Comparison of ENCODE assay signal across 20 cellular contexts in genomic region chr7:12803542-12803941, GRCh38.
"Had no signal": no experiment of that assay in that cellular context is flagged by ENCODE, and none has a peak within 500 bp of the region (broad histone marks: within the 10 kb centered on the region; RNA-seq: fewer than 3 reads in every experiment).

No MANE protein-coding gene starts in this region.

- H3K9me3 ChIP-seq: SK-N-SH had no signal

- H3K9me2 ChIP-seq: SK-N-SH had no signal

- DNase-seq: IMR-90, Kasumi-1, MM.1S, NCI-H1092 treated with DMSO at 0.1 percent for 48 hours, NCI-H1436, NCI-H187, NCI-H2029, NCI-H2081 treated with DMSO at 0.1 percent for 48 hours, NCI-H2171, NCI-H226, NCI-H446, NCI-H510A, NCI-H524 treated with DMSO at 0.1 percent for 48 hours, NCI-H69, NCI-H82, SHP77, SK-N-SH, SW 1271 had no signal

- H3K27ac ChIP-seq: KMS-11, RWPE1 had no signal

- H3K4me2 ChIP-seq: KMS-11, SK-N-SH had no signal
